ENCODE assay signal across 15 cellular contexts in genomic region chr14:41642402-41643195, GRCh38. TPM values are rescaled to one million over a fixed set of nuclear protein-coding genes. Genes with fewer than 3 reads are reported as not detected.
DNase-seq lines count a peak whose midpoint lies in the region; ATAC-seq and TF ChIP-seq lines count a peak whose summit lies in the region.
"Had no signal": no experiment of that assay in that cellular context is flagged by ENCODE, and none has a peak within 500 bp of the region (broad histone marks: within the 10 kb centered on the region; RNA-seq: fewer than 3 reads in every experiment).

No MANE protein-coding gene starts in this region.

- H3K27ac ChIP-seq in HUES6 (ENCODE audit: low read depth, low read length) (0 out of 2 replicates have a peak overlapping the region, but pooled peaks have one; percentile 26), SJCRH30 (no peak overlapping the region)
- H3K27ac ChIP-seq: 22Rv1, BLaER1, KMS-11 had no signal

- H3K9me3 ChIP-seq in HUES6 (ENCODE audit: control insufficient read depth, insufficient read depth, low read depth, low read length) = no peaks in the 10 kb centered on the region
- H3K9me3 ChIP-seq in SJCRH30 (replicated peaks) = no peaks in the 10 kb centered on the region
- no peaks in the 10 kb centered on the region for H3K9me3 ChIP-seq in BE2C
- H3K9me3 ChIP-seq: BLaER1 had no signal

- no peak overlapping the region for H3K4me3 ChIP-seq in HUES6 (ENCODE audit: low read depth, low read length)
- no peak overlapping the region for H3K4me3 ChIP-seq in SJCRH30
- H3K4me3 ChIP-seq in BE2C (ENCODE audit: low read depth, low read length) = no peak overlapping the region
- H3K4me3 ChIP-seq: BLaER1 had no signal

- H3K27me3 ChIP-seq in HUES6 (ENCODE audit: control insufficient read depth, insufficient read depth, low read length) (no peaks in the 10 kb centered on the region), SJCRH30 (no peaks in the 10 kb centered on the region), BE2C (no peaks in the 10 kb centered on the region)
- H3K27me3 ChIP-seq: BLaER1 had no signal

- ATAC-seq in GM21786 (IDR thresholded peaks at IDR 0.05; ENCODE audit: unreplicated experiment) = no peak
- ATAC-seq: CD8-positive, alpha-beta T cell had no signal

- TF ChIP-seq CTCF in BE2C (IDR thresholded peaks at IDR 0.05; ENCODE audit: low read depth, low read length) = no peak

- H3K9ac ChIP-seq in HUES6 (ENCODE audit: low read length) = no peak overlapping the region
- H3K9ac ChIP-seq: BLaER1, KMS-11 had no signal

- no peaks in the 10 kb centered on the region for H3K36me3 ChIP-seq in HUES6 (ENCODE audit: control insufficient read depth, insufficient read depth, low read length)
- H3K36me3 ChIP-seq in SJCRH30 = no peaks in the 10 kb centered on the region
- no peaks in the 10 kb centered on the region for H3K36me3 ChIP-seq in BE2C
- H3K36me3 ChIP-seq: BLaER1 had no signal

- peaks cover 14% of the 10 kb centered on the region for H3K4me1 ChIP-seq in HUES6 (ENCODE audit: control insufficient read depth, insufficient read depth, low read length)
- H3K4me1 ChIP-seq in SJCRH30 = peaks cover 7% of the 10 kb centered on the region; the same call in 1 of the 2 replicates
- H3K4me1 ChIP-seq in BE2C = no peaks in the 10 kb centered on the region
- H3K4me1 ChIP-seq: BLaER1 had no signal

- DNase-seq in DMS 273 (lab: John Stamatoyannopoulos, UW; ENCODE audit: unreplicated experiment) (peak; percentile 31), DMS 273 treated with DMSO at 0.1 percent for 48 hours (lab: John Stamatoyannopoulos, UW) (no peak), SJCRH30 (peak; percentile 5 to 52), midbrain (lab: John Stamatoyannopoulos, UW) (peak; percentile 10), BE2C (no peak), NCI-H2081 (lab: John Stamatoyannopoulos, UW) (no peak)
- DNase-seq: CD8-positive, alpha-beta T cell; NCI-H1048; OCI-M1; SHP77 treated with DMSO at 0.1 percent for 48 hours had no signal

RNA-seq across cellular contexts. Expression of gene LRFN5, which starts 35.9 kb away (rescaled TPM):
- 11.1 and 13.0 TPM in 2 replicates for total RNA-seq in SJCRH30 (2014; rRNA removed; shearing (Covaris generic))
- not detected for polyA plus RNA-seq in BE2C (2012; ENCODE audit: insufficient read depth, insufficient read length, low read depth)
- total RNA-seq: CD8-positive, alpha-beta T cell had no signal

Comparison
In these comparisons a context has a peak if more than half of its experiments do, and no peak if none do; other contexts are left out.
1. DNase-seq: peak in DMS 273 (single experiment), SJCRH30 (2 of 2) and midbrain (single experiment); none in DMS 273 treated with DMSO at 0.1 percent for 48 hours (single experiment), BE2C (single experiment) and NCI-H2081 (0 of 2).